11 cellular contexts compared by ENCODE assay signal in the genomic region with DNA sequence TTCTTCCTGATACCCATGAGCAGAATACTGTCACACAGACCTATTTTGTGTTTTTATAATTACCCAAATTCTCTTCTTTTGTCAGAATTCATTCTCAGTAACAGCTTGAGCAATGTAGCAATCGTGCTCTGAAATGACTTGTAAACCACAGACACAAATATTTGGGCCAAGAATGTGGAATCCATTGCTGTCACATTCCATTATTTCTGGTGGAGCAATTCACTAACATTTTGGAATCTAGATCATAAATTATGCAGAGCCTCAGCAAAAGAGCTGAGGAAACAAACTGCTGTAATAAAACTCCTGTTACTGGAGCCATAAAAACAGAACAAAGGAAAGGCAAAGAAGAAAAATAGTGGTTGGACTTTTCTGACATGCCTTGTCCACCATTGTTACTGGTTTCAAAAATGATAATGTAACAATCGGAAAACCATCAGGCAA.
DNase-seq lines count a peak whose midpoint lies in the region; ATAC-seq and TF ChIP-seq lines count a peak whose summit lies in the region.
"Had no signal": no experiment of that assay in that cellular context is flagged by ENCODE, and none has a peak within 500 bp of the region (broad histone marks: within the 10 kb centered on the region; RNA-seq: fewer than 3 reads in every experiment).

No MANE protein-coding gene starts in this region.

- H3K36me3 Mint-ChIP-seq in chondrocyte (ENCODE audit: low read depth) = no peaks in the 10 kb centered on the region
- no peaks in the 10 kb centered on the region for H3K36me3 Mint-ChIP-seq in immature natural killer cell
- H3K36me3 Mint-ChIP-seq: activated CD8-positive, alpha-beta memory T cell treated with anti-CD3 and anti-CD28 coated beads, Interleukin-2, amount 10 ng/mL, durations not matched to agents 7 days and 5 days had no signal

- H3K27me3 Mint-ChIP-seq in chondrocyte (ENCODE audit: low read depth) (no peaks in the 10 kb centered on the region), immature natural killer cell (ENCODE audit: low read depth in 3 of 3) (peaks cover 0 to 5% (median 0%) of the 10 kb centered on the region in 3 donors)
- H3K27me3 Mint-ChIP-seq: B cell had no signal

- H3K4me1 Mint-ChIP-seq in chondrocyte (ENCODE audit: low read depth) (peaks cover 75% of the 10 kb centered on the region), immature natural killer cell (no peaks in the 10 kb centered on the region)
- H3K4me1 Mint-ChIP-seq: activated CD8-positive, alpha-beta memory T cell treated with anti-CD3 and anti-CD28 coated beads, Interleukin-2, amount 10 ng/mL, durations not matched to agents 7 days and 5 days; B cell had no signal

- no peak overlapping the region for H3K27ac ChIP-seq in substantia nigra (ENCODE audit: low read depth, low read length, poor library complexity, severe bottlenecking)

- peak overlapping the region; percentile 73 for H3K27ac Mint-ChIP-seq in chondrocyte (ENCODE audit: unreplicated experiment)
- H3K27ac Mint-ChIP-seq in immature natural killer cell = no peak overlapping the region
- H3K27ac Mint-ChIP-seq: activated CD8-positive, alpha-beta memory T cell treated with anti-CD3 and anti-CD28 coated beads, Interleukin-2, amount 10 ng/mL, durations not matched to agents 7 days and 5 days; B cell had no signal

- TF ChIP-seq CTCF in chondrocyte (IDR thresholded peaks at IDR 0.05) = no peak

- intact Hi-C loops in Right ventricle myocardium superior (cut with DNase I) = no loop called here
- intact Hi-C loops in cardiac septum (cut with DNase I) = no loop called here
- intact Hi-C loops in left colon (cut with DNase I, micrococcal nuclease) = no loop called here

- peak overlapping the region; percentile 8 for H3K4me3 Mint-ChIP-seq in chondrocyte (ENCODE audit: unreplicated experiment)
- no peak overlapping the region for H3K4me3 Mint-ChIP-seq in immature natural killer cell
- H3K4me3 Mint-ChIP-seq: activated CD8-positive, alpha-beta memory T cell treated with anti-CD3 and anti-CD28 coated beads, Interleukin-2, amount 10 ng/mL, durations not matched to agents 7 days and 5 days; B cell had no signal

- no peak for DNase-seq in Right ventricle myocardium superior
- no peak for DNase-seq in cardiac septum (ENCODE audit: low spot score)
- no peak for DNase-seq in chondrocyte (ENCODE audit: low spot score)
- DNase-seq in left colon = no peak
- DNase-seq in immature natural killer cell = no peak
- DNase-seq in substantia nigra (lab: John Stamatoyannopoulos, UW) = no peak
- no peak for DNase-seq in activated CD8-positive, alpha-beta memory T cell treated with anti-CD3 and anti-CD28 coated beads for 24 hours
- DNase-seq: activated CD8-positive, alpha-beta memory T cell treated with anti-CD3 and anti-CD28 coated beads, Interleukin-2, amount 10 ng/mL, durations not matched to agents 7 days and 5 days; erythroblast had no signal

- ATAC-seq in Right ventricle myocardium superior (ENCODE audit: poor library complexity) (peak; percentile 70), left colon (peak; percentile 58), HG03565 (IDR thresholded peaks at IDR 0.05; ENCODE audit: unreplicated experiment) (no peak)
- ATAC-seq: activated CD8-positive, alpha-beta memory T cell treated with anti-CD3 and anti-CD28 coated beads, Interleukin-2, amount 10 ng/mL, durations not matched to agents 7 days and 5 days had no signal

- H3K9me3 Mint-ChIP-seq in chondrocyte (ENCODE audit: low read depth) = no peaks in the 10 kb centered on the region
- H3K9me3 Mint-ChIP-seq in immature natural killer cell = no peaks in the 10 kb centered on the region
